In the genomic region with DNA sequence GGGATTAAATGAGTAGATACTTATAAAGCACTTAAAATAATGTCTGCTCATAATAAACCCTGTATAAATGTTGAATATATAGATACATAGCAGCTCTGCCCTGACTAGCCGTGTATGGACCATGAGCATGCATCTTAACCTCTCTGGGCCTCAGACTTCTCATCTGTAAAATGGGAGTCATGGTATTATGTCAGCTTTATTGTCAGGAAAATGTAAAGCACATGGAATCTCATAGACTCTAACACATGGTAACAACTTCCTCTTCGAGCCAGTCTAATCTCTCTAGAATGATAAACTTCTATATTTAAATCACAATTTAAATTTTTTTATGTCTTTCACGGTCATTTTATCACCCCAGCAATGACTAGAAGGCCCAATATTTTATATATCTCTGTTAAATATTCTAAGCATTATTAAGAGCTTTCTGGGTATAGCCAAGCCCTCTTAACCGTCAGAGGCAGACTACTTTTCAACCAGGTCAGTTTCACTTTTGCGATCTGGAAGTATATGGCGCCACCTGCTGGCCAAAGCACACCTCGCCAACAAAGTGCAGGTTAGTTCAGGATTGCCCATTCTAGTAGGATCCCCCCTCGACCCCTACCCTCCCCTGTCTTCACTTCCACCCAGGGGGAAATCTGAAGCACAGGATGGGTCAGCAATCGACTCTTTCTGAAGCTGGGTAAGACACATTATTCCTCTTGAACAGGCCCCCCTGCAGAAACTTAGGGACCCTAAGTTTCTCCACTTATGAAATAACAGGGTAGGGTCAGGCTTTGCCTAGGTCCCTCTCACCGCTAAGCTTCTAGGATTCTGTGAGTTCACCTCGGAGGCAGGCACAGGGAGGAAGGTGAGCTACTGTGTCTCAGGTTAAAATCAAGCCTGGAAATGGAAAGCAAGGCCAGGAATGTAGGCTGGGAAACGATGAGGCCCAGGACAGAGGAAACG, we compare ENCODE assay signal across 8 cellular contexts. TPM values are rescaled to one million over a fixed set of nuclear protein-coding genes. Genes with fewer than 3 reads are reported as not detected.
DNase-seq lines count a peak whose midpoint lies in the region; FAIRE-seq and TF ChIP-seq lines count a peak whose summit lies in the region.

No MANE protein-coding gene starts in this region.

- peak overlapping the region; percentile 22 for H3K4me3 ChIP-seq in thymus (ENCODE audit: low read length)

- peak; percentile 91 for TF ChIP-seq CTCF in osteocyte (IDR thresholded peaks at IDR 0.05)

- no peak overlapping the region for H3K4me3 Mint-ChIP-seq in osteocyte (ENCODE audit: unreplicated experiment)

- 31% methylated on average over 13 of the region's 13 CpGs for WGBS in thymus

- peak; percentile 46 for FAIRE-seq in G401.6 (lab: Jason Lieb, UNC)

- no peak overlapping the region for H3K27ac Mint-ChIP-seq in osteocyte (ENCODE audit: unreplicated experiment)

- H3K9me3 Mint-ChIP-seq in osteocyte (ENCODE audit: unreplicated experiment) = no peaks in the 10 kb centered on the region

- no peaks in the 10 kb centered on the region for H3K27me3 ChIP-seq in thymus (ENCODE audit: control insufficient read depth, insufficient read depth)

- H3K36me3 ChIP-seq in thymus (ENCODE audit: control insufficient read depth, insufficient read depth) = no peaks in the 10 kb centered on the region

- peaks cover 9% of the 10 kb centered on the region for H3K4me1 Mint-ChIP-seq in osteocyte (ENCODE audit: unreplicated experiment)

- H3K4me1 ChIP-seq in thymus (ENCODE audit: control insufficient read depth, insufficient read depth, low read length) = peaks cover 9% of the 10 kb centered on the region

- no peak overlapping the region for H3K27ac ChIP-seq in thymus (ENCODE audit: low read depth)

- no peaks in the 10 kb centered on the region for H3K36me3 Mint-ChIP-seq in osteocyte (ENCODE audit: unreplicated experiment)

- H3K9me3 ChIP-seq in thymus (ENCODE audit: control insufficient read depth) = no peaks in the 10 kb centered on the region

- peak; percentile 4 for DNase-seq in GOT3 (lab: John Stamatoyannopoulos, UW)
- peak; percentile 69 for DNase-seq in LHCN-M2 (ENCODE audit: low read depth)
- peak; percentile 38 for DNase-seq in SIG-M5 (lab: John Stamatoyannopoulos, UW)
- DNase-seq in activated T-helper 9 cell treated with anti-CD3 and anti-CD28 coated beads, Interleukin-2, amount 50 U/mL, for 16 hours (ENCODE audit: low read depth) = peak; percentile 79
- peak; percentile 59 for DNase-seq in foreskin melanocyte
- peak; percentile 93 for DNase-seq in osteocyte (ENCODE audit: extremely low spot score, unreplicated experiment)

- no peaks in the 10 kb centered on the region for H3K27me3 Mint-ChIP-seq in osteocyte (ENCODE audit: unreplicated experiment)

RNA-seq across cellular contexts. Expression of gene KCNJ1, which starts 36.0 kb away (rescaled TPM):
- total RNA-seq in LHCN-M2 (2014; rRNA removed) = not detected in 2 replicates
- not detected for polyA plus RNA-seq in LHCN-M2 (2012)
- total RNA-seq in osteocyte = not detected in 2 replicates
- 0.18 TPM for polyA plus RNA-seq in thymus

Comparison
In these comparisons a context has a peak if more than half of its experiments do, and no peak if none do; other contexts are left out.
1. DNase-seq: peak in every context shown above with its lines; median percentile 93 in osteocyte; 79 in activated T-helper 9 cell treated with anti-CD3 and anti-CD28 coated beads, Interleukin-2, amount 50 U/mL, for 16 hours; 69 in LHCN-M2; 59 in foreskin melanocyte; 38 in SIG-M5; 4 in GOT3.